ENCODE assay signal across 8 cellular contexts in genomic region chr22:17083811-17084540, GRCh38. TPM values are rescaled to one million over a fixed set of nuclear protein-coding genes. Genes with fewer than 3 reads are reported as not detected.
DNase-seq lines count a peak whose midpoint lies in the region; ATAC-seq lines count a peak whose summit lies in the region.

No MANE protein-coding gene starts in this region.

- no peak overlapping the region for H3K27ac ChIP-seq in iPS-20b (ENCODE audit: low read length)

- peak overlapping the region; percentile 91 for H3K27ac Mint-ChIP-seq in T-helper 2 cell treated with Interferon-gamma antibody and Interleukin-4, amounts not matched to agents 5 μg/mL and 100 μg/mL, for 36 hours
- peak overlapping the region; percentile 73 for H3K27ac Mint-ChIP-seq in activated T-helper 1 cell treated with anti-CD3 and anti-CD28 coated beads, Interleukin-12 subunit alpha, Interleukin-12 subunit beta, Interleukin-2, Interleukin-4 antibody, amounts not matched to agents 30 ng/mL and 10 ng/mL and 1 ng/mL, durations not matched to agents 14 hours and 24 hours and 36 hours
- peak overlapping the region; percentile 75 to 92 for H3K27ac Mint-ChIP-seq in stimulated activated naive CD8-positive, alpha-beta T cell treated with anti-CD3 and anti-CD28 coated beads, Interleukin-15, amount 100 ng/mL, for 72 hours

- intact Hi-C loops in activated T-helper 1 cell treated with anti-CD3 and anti-CD28 coated beads, Interleukin-12 subunit alpha, Interleukin-12 subunit beta, Interleukin-2, Interleukin-4 antibody, amounts not matched to agents 30 ng/mL and 10 ng/mL and 1 ng/mL, durations not matched to agents 14 hours and 24 hours and 36 hours (cut with micrococcal nuclease): loop anchor here (1.0 to 5.0 kb wide), 4 partner anchors 9 to 198 kb away; partner anchors contain the start of gene HDHD5

- no peak for DNase-seq in T-helper 2 cell treated with Interferon-gamma antibody and Interleukin-4, amounts not matched to agents 5 μg/mL and 100 μg/mL, for 36 hours (ENCODE audit: low spot score)
- no peak for DNase-seq in T-helper 2 cell
- DNase-seq in activated T-helper 1 cell treated with anti-CD3 and anti-CD28 coated beads, Interleukin-12 subunit alpha, Interleukin-12 subunit beta, Interleukin-2, Interleukin-4 antibody, amounts not matched to agents 30 ng/mL and 10 ng/mL and 1 ng/mL, durations not matched to agents 14 hours and 24 hours and 36 hours (ENCODE audit: low spot score): no peak
- no peak for DNase-seq in stimulated activated naive CD8-positive, alpha-beta T cell treated with anti-CD3 and anti-CD28 coated beads, Interleukin-15, amount 100 ng/mL, for 72 hours
- no peak for DNase-seq in NCI-H69 (lab: John Stamatoyannopoulos, UW)
- DNase-seq in SHP77 treated with DMSO at 0.1 percent for 48 hours (lab: John Stamatoyannopoulos, UW): no peak
- DNase-seq in DMS79 treated with DMSO at 0.1 percent for 48 hours (lab: John Stamatoyannopoulos, UW): no peak

- H3K36me3 Mint-ChIP-seq in T-helper 2 cell treated with Interferon-gamma antibody and Interleukin-4, amounts not matched to agents 5 μg/mL and 100 μg/mL, for 36 hours (ENCODE audit: low read depth): peaks cover 19% of the 10 kb centered on the region
- peaks cover 6% of the 10 kb centered on the region for H3K36me3 Mint-ChIP-seq in activated T-helper 1 cell treated with anti-CD3 and anti-CD28 coated beads, Interleukin-12 subunit alpha, Interleukin-12 subunit beta, Interleukin-2, Interleukin-4 antibody, amounts not matched to agents 30 ng/mL and 10 ng/mL and 1 ng/mL, durations not matched to agents 14 hours and 24 hours and 36 hours (ENCODE audit: low read depth)

- H3K9ac ChIP-seq in iPS-20b (ENCODE audit: low read depth, low read length): no peak overlapping the region; the same call in 1 of the 2 replicates

- peak overlapping the region; percentile 93 for H3K4me3 Mint-ChIP-seq in T-helper 2 cell treated with Interferon-gamma antibody and Interleukin-4, amounts not matched to agents 5 μg/mL and 100 μg/mL, for 36 hours
- H3K4me3 Mint-ChIP-seq in activated T-helper 1 cell treated with anti-CD3 and anti-CD28 coated beads, Interleukin-12 subunit alpha, Interleukin-12 subunit beta, Interleukin-2, Interleukin-4 antibody, amounts not matched to agents 30 ng/mL and 10 ng/mL and 1 ng/mL, durations not matched to agents 14 hours and 24 hours and 36 hours: peak overlapping the region; percentile 88
- H3K4me3 Mint-ChIP-seq in stimulated activated naive CD8-positive, alpha-beta T cell treated with anti-CD3 and anti-CD28 coated beads, Interleukin-15, amount 100 ng/mL, for 72 hours: peak overlapping the region; percentile 85 to 88

- H3K36me3 ChIP-seq in iPS-20b (ENCODE audit: insufficient read depth, low read depth, low read length): no peaks in the 10 kb centered on the region

- no peaks in the 10 kb centered on the region for H3K9me3 ChIP-seq in iPS-20b (ENCODE audit: insufficient read depth, low read depth, low read length)

- H3K4me3 ChIP-seq in iPS-20b (ENCODE audit: low read length): peak overlapping the region; percentile 76

- no peak for ATAC-seq in stimulated activated naive CD8-positive, alpha-beta T cell treated with anti-CD3 and anti-CD28 coated beads, Interleukin-15, amount 100 ng/mL, for 72 hours

- peaks cover 29% of the 10 kb centered on the region for H3K4me1 Mint-ChIP-seq in T-helper 2 cell treated with Interferon-gamma antibody and Interleukin-4, amounts not matched to agents 5 μg/mL and 100 μg/mL, for 36 hours (ENCODE audit: low read depth)
- peaks cover 39% of the 10 kb centered on the region for H3K4me1 Mint-ChIP-seq in activated T-helper 1 cell treated with anti-CD3 and anti-CD28 coated beads, Interleukin-12 subunit alpha, Interleukin-12 subunit beta, Interleukin-2, Interleukin-4 antibody, amounts not matched to agents 30 ng/mL and 10 ng/mL and 1 ng/mL, durations not matched to agents 14 hours and 24 hours and 36 hours (ENCODE audit: low read depth)
- H3K4me1 Mint-ChIP-seq in stimulated activated naive CD8-positive, alpha-beta T cell treated with anti-CD3 and anti-CD28 coated beads, Interleukin-15, amount 100 ng/mL, for 72 hours: peaks cover 47% of the 10 kb centered on the region

- H3K27me3 ChIP-seq in iPS-20b (ENCODE audit: insufficient read depth, low read length): peaks cover 46% of the 10 kb centered on the region

- no peaks in the 10 kb centered on the region for H3K27me3 Mint-ChIP-seq in T-helper 2 cell treated with Interferon-gamma antibody and Interleukin-4, amounts not matched to agents 5 μg/mL and 100 μg/mL, for 36 hours (ENCODE audit: low read depth)
- peaks cover 4% of the 10 kb centered on the region for H3K27me3 Mint-ChIP-seq in activated T-helper 1 cell treated with anti-CD3 and anti-CD28 coated beads, Interleukin-12 subunit alpha, Interleukin-12 subunit beta, Interleukin-2, Interleukin-4 antibody, amounts not matched to agents 30 ng/mL and 10 ng/mL and 1 ng/mL, durations not matched to agents 14 hours and 24 hours and 36 hours (ENCODE audit: insufficient read depth)
- H3K27me3 Mint-ChIP-seq in stimulated activated naive CD8-positive, alpha-beta T cell treated with anti-CD3 and anti-CD28 coated beads, Interleukin-15, amount 100 ng/mL, for 72 hours: no peaks in the 10 kb centered on the region

- H3K9me3 Mint-ChIP-seq in T-helper 2 cell treated with Interferon-gamma antibody and Interleukin-4, amounts not matched to agents 5 μg/mL and 100 μg/mL, for 36 hours: no peaks in the 10 kb centered on the region
- H3K9me3 Mint-ChIP-seq in activated T-helper 1 cell treated with anti-CD3 and anti-CD28 coated beads, Interleukin-12 subunit alpha, Interleukin-12 subunit beta, Interleukin-2, Interleukin-4 antibody, amounts not matched to agents 30 ng/mL and 10 ng/mL and 1 ng/mL, durations not matched to agents 14 hours and 24 hours and 36 hours: no peaks in the 10 kb centered on the region
- H3K9me3 Mint-ChIP-seq in stimulated activated naive CD8-positive, alpha-beta T cell treated with anti-CD3 and anti-CD28 coated beads, Interleukin-15, amount 100 ng/mL, for 72 hours: no peaks in the 10 kb centered on the region

- H3K4me1 ChIP-seq in iPS-20b (ENCODE audit: insufficient read depth, low read length): no peaks in the 10 kb centered on the region

RNA-seq across cellular contexts. Expression of gene IL17RA, which starts 0.8 kb away (rescaled TPM):
- 23.2 and 23.6 TPM in 2 replicates for total RNA-seq in activated T-helper 1 cell treated with anti-CD3 and anti-CD28 coated beads, Interleukin-12 subunit alpha, Interleukin-12 subunit beta, Interleukin-2, Interleukin-4 antibody, amounts not matched to agents 30 ng/mL and 10 ng/mL and 1 ng/mL, durations not matched to agents 14 hours and 24 hours and 36 hours

RNA-seq across cellular contexts. Expression of gene TMEM121B, which starts 37.2 kb away (rescaled TPM):
- total RNA-seq in activated T-helper 1 cell treated with anti-CD3 and anti-CD28 coated beads, Interleukin-12 subunit alpha, Interleukin-12 subunit beta, Interleukin-2, Interleukin-4 antibody, amounts not matched to agents 30 ng/mL and 10 ng/mL and 1 ng/mL, durations not matched to agents 14 hours and 24 hours and 36 hours: 0.20 and 0.23 TPM in 2 replicates
